Comparison of ENCODE assay signal across 8 cellular contexts in the genomic region with DNA sequence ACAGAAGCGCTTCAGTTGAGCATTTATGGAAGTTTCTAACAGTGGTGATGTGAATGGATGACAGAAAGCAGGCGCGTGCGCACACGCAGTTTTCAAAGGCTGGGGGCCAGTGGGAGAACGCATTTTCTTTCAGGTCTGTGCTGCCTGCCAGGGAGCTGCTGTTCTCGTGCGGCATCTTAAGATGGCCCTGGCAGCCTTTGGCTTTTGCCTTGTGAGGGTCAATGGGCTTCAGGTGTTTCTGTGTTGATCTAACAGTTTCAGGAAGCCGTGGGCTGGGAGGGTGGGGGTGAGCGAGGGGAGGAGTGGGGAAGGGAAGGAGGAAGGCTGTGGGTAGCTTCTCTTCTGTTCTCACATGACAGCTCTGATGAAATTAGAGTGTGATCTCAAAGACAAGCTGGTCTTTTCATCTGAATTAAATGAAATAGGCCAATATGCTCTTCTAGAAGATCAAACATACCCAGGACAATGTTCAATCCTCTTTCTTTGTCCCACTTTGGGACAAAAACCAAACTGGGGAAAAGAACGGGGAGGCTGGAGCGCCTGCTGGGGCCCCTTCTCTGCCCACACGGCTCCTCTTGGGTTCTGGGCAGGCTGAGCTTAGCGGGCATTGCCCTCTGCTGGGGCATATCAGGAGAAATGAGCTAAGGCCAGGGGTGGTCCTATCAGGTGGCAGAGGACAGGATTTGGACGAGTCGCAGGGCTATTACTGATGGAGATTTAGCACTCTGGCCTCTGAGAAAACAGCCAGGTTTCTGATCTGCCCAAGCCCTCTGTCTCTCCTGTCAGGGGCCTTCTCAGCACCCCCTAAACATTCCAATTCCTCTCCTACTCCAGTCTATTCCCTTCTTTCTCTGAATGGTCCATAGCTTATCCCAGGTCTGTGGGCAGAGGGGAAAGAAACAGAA.
DNase-seq lines count a peak whose midpoint lies in the region; ATAC-seq and TF ChIP-seq lines count a peak whose summit lies in the region.

No MANE protein-coding gene starts in this region.

- in situ Hi-C loops in transverse colon (cut with MboI; ENCODE audit: low pct_ligation_motif_present in 1 of 4, low pct_unique_long_range_greater_than_20kb in 1 of 4, low sequenced_read_pairs in 3 of 4): loop anchor here in 3 of 4 donors (5.0 to 25.0 kb wide), 3 partner anchors 273 to 560 kb away; no protein-coding TSS in a partner anchor

- H3K14ac ChIP-seq in neuronal stem cell (ENCODE audit: low read length): no peak overlapping the region

- H3K27me3 ChIP-seq in neuronal stem cell (ENCODE audit: control insufficient read depth in 3 of 3, insufficient read depth in 3 of 3, low read depth in 1 of 3, low read length in 3 of 3) (no peaks in the 10 kb centered on the region), transverse colon (no peaks in the 10 kb centered on the region)

- no peak overlapping the region for H3K9ac ChIP-seq in neuronal stem cell (ENCODE audit: low read depth, low read length, poor library complexity)

- no peak for TF ChIP-seq EP300 in transverse colon (IDR thresholded peaks at IDR 0.05; ENCODE audit: low read depth)

- H3K79me1 ChIP-seq in neuronal stem cell (ENCODE audit: low read depth, low read length): no peaks in the 10 kb centered on the region

- H3K9me3 ChIP-seq in neuronal stem cell (replicated peaks in 1 of 2; ENCODE audit: control insufficient read depth in 2 of 2, insufficient read depth in 1 of 2, low read depth in 1 of 2, low read length in 2 of 2): no peaks in the 10 kb centered on the region
- H3K9me3 ChIP-seq in transverse colon: no peaks in the 10 kb centered on the region

- TF ChIP-seq POLR2A in transverse colon (IDR thresholded peaks at IDR 0.05): no peak

- H3K4me3 ChIP-seq in fibroblast of pulmonary artery (replicated peaks; ENCODE audit: low read depth, low read length) (no peak overlapping the region), neuronal stem cell (ENCODE audit: low read length in 2 of 2) (no peak overlapping the region), transverse colon (peak overlapping the region in 2 of 4 donors; percentile 8 to 31)

- DNase-seq in NCI-H748 (lab: John Stamatoyannopoulos, UW; ENCODE audit: unreplicated experiment): peak; percentile 22
- no peak for DNase-seq in NCI-H748 treated with DMSO at 0.1 percent for 48 hours (lab: John Stamatoyannopoulos, UW)
- peak; percentile 43 for DNase-seq in NCI-H69 (lab: John Stamatoyannopoulos, UW)
- DNase-seq in activated T-cell treated with anti-CD3 and anti-CD28 coated beads, Interleukin-2, amount 50 U/mL, for 48 hours: peak; percentile 70 to 75
- DNase-seq in fibroblast of pulmonary artery (ENCODE audit: low read depth): peak; percentile 54
- no peak for DNase-seq in neuronal stem cell (ENCODE audit: low spot score)
- peak; percentile 33 for DNase-seq in transverse colon

- peak; percentile 44 for TF ChIP-seq CTCF in fibroblast of pulmonary artery (IDR thresholded peaks at IDR 0.05; ENCODE audit: low read length, missing control alignments)
- TF ChIP-seq CTCF in transverse colon (IDR thresholded peaks at IDR 0.05): peak; percentile 34 to 49 (median 38)

- no peak overlapping the region for H2BK120ac ChIP-seq in neuronal stem cell (ENCODE audit: low read depth, low read length)

- H4K8ac ChIP-seq in neuronal stem cell (ENCODE audit: low read depth, low read length): no peak overlapping the region

- H3K4ac ChIP-seq in neuronal stem cell (ENCODE audit: low read length): no peak overlapping the region

- no peak overlapping the region for H2BK15ac ChIP-seq in neuronal stem cell (ENCODE audit: low read length)

- no peak overlapping the region for H4K91ac ChIP-seq in neuronal stem cell (ENCODE audit: low read depth, low read length, poor library complexity)

- no peaks in the 10 kb centered on the region for H3K36me3 ChIP-seq in neuronal stem cell (replicated peaks in 1 of 2; ENCODE audit: control insufficient read depth in 2 of 2, insufficient read depth in 2 of 2, low read length in 2 of 2)
- no peaks in the 10 kb centered on the region for H3K36me3 ChIP-seq in transverse colon

- WGBS in neuronal stem cell (ENCODE audit: extremely low coverage in 2 of 2, insufficient read length in 2 of 2, insufficient replicate concordance in 1 of 2), 2 donors: no CpG with 5 or more reads among the region's 16 CpGs
- 57 to 68% methylated on average over 5 to 16 of the region's 16 CpGs for WGBS in transverse colon (ENCODE audit: low coverage in 1 of 2), 2 donors

- no peak overlapping the region for H2BK12ac ChIP-seq in neuronal stem cell (ENCODE audit: low read length)

- H2BK5ac ChIP-seq in neuronal stem cell (ENCODE audit: low read length): no peak overlapping the region

- H3K18ac ChIP-seq in neuronal stem cell (ENCODE audit: low read length): peak overlapping the region; percentile 22

- no peak for ATAC-seq in GM18873 (IDR thresholded peaks at IDR 0.05; ENCODE audit: low FRiP score, unreplicated experiment)

- no peak overlapping the region for H3K23ac ChIP-seq in neuronal stem cell (ENCODE audit: low read depth, low read length, poor library complexity)

- H3K27ac ChIP-seq in neuronal stem cell (replicated peaks; ENCODE audit: low read length) (no peak overlapping the region), transverse colon (peak overlapping the region; percentile 52 to 72 (median 66))

- H2AFZ ChIP-seq in neuronal stem cell (ENCODE audit: low read length): peak overlapping the region; percentile 59

- H3K4me2 ChIP-seq in neuronal stem cell (ENCODE audit: insufficient read depth, low read length, poor library complexity, severe bottlenecking): no peak overlapping the region

- H3K4me1 ChIP-seq in neuronal stem cell (ENCODE audit: control insufficient read depth in 2 of 2, insufficient read depth in 1 of 2, low read depth in 1 of 2, low read length in 2 of 2) (peaks cover 16 to 22% of the 10 kb centered on the region in 2 donors), transverse colon (peaks cover 10 to 38% (median 23%) of the 10 kb centered on the region in 4 donors)

- no peak overlapping the region for H2AK5ac ChIP-seq in neuronal stem cell (ENCODE audit: low read depth, low read length)

- intact Hi-C loops in transverse colon (cut with DNase I; ENCODE audit: low total_unique reads): loop anchor here (5.0 to 10.0 kb wide), 2 partner anchors 173 to 275 kb away; no protein-coding TSS in a partner anchor

Comparison
In these comparisons a context has a peak if more than half of its experiments do, and no peak if none do; other contexts are left out.
1. DNase-seq: peak in NCI-H748 (single experiment), NCI-H69 (single experiment), activated T-cell treated with anti-CD3 and anti-CD28 coated beads, Interleukin-2, amount 50 U/mL, for 48 hours (2 of 2), fibroblast of pulmonary artery (single experiment) and transverse colon (single experiment); none in NCI-H748 treated with DMSO at 0.1 percent for 48 hours (single experiment) and neuronal stem cell (single experiment).